27 cellular contexts compared by ENCODE assay signal in the genomic region with DNA sequence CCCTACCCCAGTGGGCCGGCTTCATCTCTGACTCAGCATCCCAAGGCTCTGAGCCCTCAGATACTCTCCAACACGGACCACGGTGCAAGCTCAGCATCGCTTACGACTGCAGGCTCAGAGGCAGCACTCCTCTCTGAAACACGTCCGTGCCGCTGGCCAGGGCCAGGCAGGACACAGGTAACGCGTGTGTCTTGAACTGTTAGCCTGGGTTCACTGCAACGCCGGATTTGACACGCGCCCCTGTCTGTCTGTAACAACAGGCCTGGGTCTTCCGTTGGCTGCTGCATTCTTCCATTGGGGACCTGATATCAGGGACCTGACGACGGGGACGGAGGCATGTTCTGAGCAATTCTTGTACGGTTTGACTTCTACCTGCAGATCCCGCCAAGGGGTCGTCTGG. TPM values are rescaled to one million over a fixed set of nuclear protein-coding genes. Genes with fewer than 3 reads are reported as not detected.
"Had no signal": no experiment of that assay in that cellular context is flagged by ENCODE, and none has a peak within 500 bp of the region (broad histone marks: within the 10 kb centered on the region; RNA-seq: fewer than 3 reads in every experiment).

No MANE protein-coding gene starts in this region.

- H3K4me3 ChIP-seq: adrenal gland, body of pancreas, heart right ventricle, left ventricle myocardium inferior, pancreas, psoas muscle, smooth muscle cell, stomach, thyroid gland, upper lobe of right lung had no signal

- H3K27ac Mint-ChIP-seq: activated B cell treated with CpG ODN at 0.5 μM for 24 hours; activated CD8-positive, alpha-beta T cell treated with anti-CD3 and anti-CD28 coated beads for 36 hours; activated naive CD4-positive, alpha-beta T cell treated with anti-CD3 and anti-CD28 coated beads, Interleukin-2, amount 50 U/mL, for 72 hours; activated T-helper 17 cell treated with anti-CD3 and anti-CD28 coated beads, Interleukin-2, amount 50 U/mL, for 72 hours; nephron; stimulated activated naive B cell treated with anti-CD40 and anti-IgM and Interleukin-4, amounts not matched to agents 10 μg/mL and 1 μg/mL and 100 μg/mL, for 72 hours; T-cell; T-helper 2 cell treated with Interferon-gamma antibody and Interleukin-4, amounts not matched to agents 5 μg/mL and 100 μg/mL, for 36 hours had no signal

- H3K4me1 ChIP-seq: adrenal gland, body of pancreas, heart right ventricle, left ventricle myocardium inferior, pancreas, psoas muscle, thyroid gland, upper lobe of right lung had no signal

- DNase-seq: activated B cell treated with CpG ODN at 0.5 μM for 24 hours; activated CD4-positive, alpha-beta T cell treated with anti-CD3 and anti-CD28 coated beads, Interleukin-2, amount 50 U/mL, for 1 hour; activated CD8-positive, alpha-beta T cell treated with anti-CD3 and anti-CD28 coated beads for 36 hours; activated naive CD4-positive, alpha-beta T cell; adrenal gland; body of pancreas; cerebellar nuclear complex; cortex of kidney; foreskin fibroblast; heart right ventricle; left ventricle myocardium inferior; mammary epithelial cell; psoas muscle; stimulated activated CD4-positive, alpha-beta T cell treated with anti-CD3 and anti-CD28 coated beads, Interleukin-1b, Interleukin-23, amount 100 ng/mL, for 48 hours; stimulated activated naive B cell treated with anti-CD40 and anti-IgM and Interleukin-4, amounts not matched to agents 10 μg/mL and 1 μg/mL and 100 μg/mL, for 72 hours; stomach; T-cell; thyroid gland; upper lobe of right lung had no signal

- H3K4me1 Mint-ChIP-seq: activated T-helper 17 cell treated with anti-CD3 and anti-CD28 coated beads, Interleukin-2, amount 50 U/mL, for 72 hours; nephron had no signal

- H3K4me3 Mint-ChIP-seq: activated B cell treated with CpG ODN at 0.5 μM for 24 hours; activated CD8-positive, alpha-beta T cell treated with anti-CD3 and anti-CD28 coated beads for 36 hours; activated T-helper 17 cell treated with anti-CD3 and anti-CD28 coated beads, Interleukin-2, amount 50 U/mL, for 72 hours; nephron; stimulated activated naive B cell treated with anti-CD40 and anti-IgM and Interleukin-4, amounts not matched to agents 10 μg/mL and 1 μg/mL and 100 μg/mL, for 72 hours; T-cell; T-helper 2 cell treated with Interferon-gamma antibody and Interleukin-4, amounts not matched to agents 5 μg/mL and 100 μg/mL, for 36 hours had no signal

- H3K4me2 ChIP-seq: smooth muscle cell had no signal

- ATAC-seq: activated CD8-positive, alpha-beta T cell treated with anti-CD3 and anti-CD28 coated beads for 36 hours; activated naive CD4-positive, alpha-beta T cell treated with anti-CD3 and anti-CD28 coated beads, Interleukin-2, amount 50 U/mL, for 72 hours; activated T-helper 17 cell treated with anti-CD3 and anti-CD28 coated beads, Interleukin-2, amount 50 U/mL, for 72 hours; body of pancreas; esophagus mucosa; heart right ventricle; pancreas; psoas muscle; stimulated activated naive B cell treated with anti-CD40 and anti-IgM and Interleukin-4, amounts not matched to agents 10 μg/mL and 1 μg/mL and 100 μg/mL, for 72 hours; T-cell; upper lobe of right lung had no signal

- H3K36me3 ChIP-seq: adrenal gland, heart right ventricle, left ventricle myocardium inferior, neutrophil, pancreas, stomach, thyroid gland, upper lobe of right lung had no signal

- H3K27ac ChIP-seq: adrenal gland, body of pancreas, heart right ventricle, left ventricle myocardium inferior, neutrophil, pancreas, psoas muscle, stomach, thyroid gland, upper lobe of right lung had no signal

- H3K9me3 ChIP-seq: adrenal gland, body of pancreas, neutrophil, pancreas, stomach, thyroid gland, upper lobe of right lung had no signal

RNA-seq across cellular contexts. Expression of gene SLC6A3, which starts 6.4 kb away (rescaled TPM):
- total RNA-seq: activated CD8-positive, alpha-beta T cell treated with anti-CD3 and anti-CD28 coated beads for 36 hours; activated naive CD4-positive, alpha-beta T cell treated with anti-CD3 and anti-CD28 coated beads, Interleukin-2, amount 50 U/mL, for 72 hours; activated T-helper 17 cell treated with anti-CD3 and anti-CD28 coated beads, Interleukin-2, amount 50 U/mL, for 72 hours; adrenal gland; body of pancreas; left ventricle myocardium inferior; mammary epithelial cell; pancreas; psoas muscle; smooth muscle cell; stomach had no signal
- polyA plus RNA-seq: mammary epithelial cell, pancreas, smooth muscle cell had no signal
